In the genomic region with DNA sequence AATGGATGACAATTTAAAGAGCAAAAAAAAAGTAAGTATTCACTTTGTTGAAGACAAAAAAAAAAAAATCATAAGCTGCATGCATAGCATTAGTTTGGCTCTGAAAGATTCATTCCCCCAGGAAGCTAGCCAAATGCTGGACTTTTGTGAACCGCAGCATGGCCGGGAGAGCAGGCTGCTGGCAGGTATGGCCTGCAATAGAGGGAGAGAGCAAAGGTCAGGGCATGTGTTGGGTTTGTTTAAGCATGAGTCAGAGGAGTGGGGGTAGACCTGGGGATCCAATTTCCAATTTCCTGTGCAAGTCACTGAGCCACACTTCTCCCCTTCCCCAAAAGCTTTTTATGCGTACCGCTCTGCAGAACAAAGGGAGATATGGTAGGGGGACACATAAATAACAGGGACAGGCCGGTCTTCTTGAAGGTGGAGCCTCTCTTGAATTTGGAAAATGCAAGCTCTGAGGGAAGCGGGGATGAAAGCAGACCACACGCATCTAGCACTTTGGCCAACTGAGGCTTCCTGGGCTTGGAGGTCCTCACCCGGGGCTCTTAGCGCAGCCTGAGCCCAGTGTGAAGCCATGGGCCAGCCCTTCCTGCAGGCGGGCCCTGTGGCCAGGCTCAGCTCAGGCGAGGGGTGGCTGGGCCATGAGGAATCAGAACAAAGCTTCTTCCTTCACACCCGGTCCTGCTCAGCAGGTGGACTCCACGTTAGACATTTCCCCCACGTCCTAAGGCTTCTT, we compare ENCODE assay signal across 1 cellular context.
TF ChIP-seq lines count a peak whose summit lies in the region.

No MANE protein-coding gene starts in this region.

TF ChIP-seq in IMR-90, 13 proteins besides CTCF, POLR2A, EP300 and RAD21 (continued from another document):
- TF ChIP-seq RFX5 (IDR thresholded peaks at IDR 0.05; ENCODE audit: low read depth, low read length): no peak
- TF ChIP-seq, protein P1, sequence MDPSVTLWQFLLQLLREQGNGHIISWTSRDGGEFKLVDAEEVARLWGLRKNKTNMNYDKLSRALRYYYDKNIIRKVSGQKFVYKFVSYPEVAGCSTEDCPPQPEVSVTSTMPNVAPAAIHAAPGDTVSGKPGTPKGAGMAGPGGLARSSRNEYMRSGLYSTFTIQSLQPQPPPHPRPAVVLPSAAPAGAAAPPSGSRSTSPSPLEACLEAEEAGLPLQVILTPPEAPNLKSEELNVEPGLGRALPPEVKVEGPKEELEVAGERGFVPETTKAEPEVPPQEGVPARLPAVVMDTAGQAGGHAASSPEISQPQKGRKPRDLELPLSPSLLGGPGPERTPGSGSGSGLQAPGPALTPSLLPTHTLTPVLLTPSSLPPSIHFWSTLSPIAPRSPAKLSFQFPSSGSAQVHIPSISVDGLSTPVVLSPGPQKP (IDR thresholded peaks at IDR 0.05; ENCODE audit: borderline replicate concordance, low read depth, low read length): no peak
- no peak for TF ChIP-seq NFE2L2 (IDR thresholded peaks at IDR 0.05; ENCODE audit: low read depth, low read length)
- TF ChIP-seq CHD1 (IDR thresholded peaks at IDR 0.05; ENCODE audit: low read depth, low read length): no peak
